14 cellular contexts compared by ENCODE assay signal in genomic region chr3:57675530-57675929, GRCh38. TPM values are rescaled to one million over a fixed set of nuclear protein-coding genes. Genes with fewer than 3 reads are reported as not detected.
DNase-seq lines count a peak whose midpoint lies in the region; ATAC-seq, FAIRE-seq and TF ChIP-seq lines count a peak whose summit lies in the region.
"Had no signal": no experiment of that assay in that cellular context is flagged by ENCODE, and none has a peak within 500 bp of the region (broad histone marks: within the 10 kb centered on the region; RNA-seq: fewer than 3 reads in every experiment).

No MANE protein-coding gene starts in this region.

- H3K4me1 Mint-ChIP-seq in naive B cell = peaks cover 31 to 59% (median 53%) of the 10 kb centered on the region in 3 donors

- no peaks in the 10 kb centered on the region for H3K27me3 Mint-ChIP-seq in naive B cell
- H3K27me3 Mint-ChIP-seq: CD4-positive, alpha-beta memory T cell had no signal

- peaks cover 0 to 4% (median 0%) of the 10 kb centered on the region in 7 donors for H3K9me3 Mint-ChIP-seq in naive B cell
- H3K9me3 Mint-ChIP-seq: activated naive CD4-positive, alpha-beta T cell treated with anti-CD3 and anti-CD28 coated beads, Interleukin-2, amount 50 U/mL, for 72 hours; CD4-positive, alpha-beta memory T cell had no signal

- peak overlapping the region in 4 of 6 donors; percentile 1 to 92 (median 52) for H3K27ac Mint-ChIP-seq in naive B cell
- H3K27ac Mint-ChIP-seq: activated naive CD4-positive, alpha-beta T cell treated with anti-CD3 and anti-CD28 coated beads, Interleukin-2, amount 50 U/mL, for 72 hours had no signal

- ATAC-seq in naive B cell (ENCODE audit: low read depth in 2 of 2) (no peak), SK-N-SH treated with all-trans-retinoic acid at 6 μM for 48 hours (no peak), HG03095 (IDR thresholded peaks at IDR 0.05; ENCODE audit: unreplicated experiment) (no peak)
- ATAC-seq: PC-3 had no signal

- H3K36me3 Mint-ChIP-seq in naive B cell = peaks cover 10 to 15% of the 10 kb centered on the region in 2 donors

- no peak overlapping the region for H3K4me3 Mint-ChIP-seq in naive B cell

- DNase-seq in NCI-H146 (lab: John Stamatoyannopoulos, UW) = peak; percentile 5
- DNase-seq in NCI-H146 treated with DMSO at 0.1 percent for 48 hours (lab: John Stamatoyannopoulos, UW; ENCODE audit: unreplicated experiment) = no peak
- DNase-seq in H54 (ENCODE audit: insufficient read length, low spot score) = no peak
- peak; percentile 55 for DNase-seq in RCC 7860 (ENCODE audit: low spot score)
- no peak for DNase-seq in naive B cell
- no peak for DNase-seq in GM19240 (ENCODE audit: insufficient read length, low spot score)
- DNase-seq: CD4-positive, alpha-beta memory T cell; effector CD8-positive, alpha-beta T cell; lower lobe of right lung; PC-3 had no signal

- FAIRE-seq in H54 (lab: Jason Lieb, UNC) (peak; percentile 80), RCC 7860 (lab: Jason Lieb, UNC) (peak; percentile 81)
- FAIRE-seq: bronchial epithelial cell had no signal

- no peak for TF ChIP-seq POLR2A in H54 (IDR thresholded peaks at IDR 0.05; ENCODE audit: low read depth, low read length)

TF ChIP-seq in SK-N-SH treated with all-trans-retinoic acid at 6 μM for 48 hours, 23 proteins besides CTCF, POLR2A, EP300 and RAD21:
- TF ChIP-seq ZFP3 (CRISPR knock-in tag; IDR thresholded peaks at IDR 0.05) (no peak), PATZ1 (CRISPR knock-in tag; IDR thresholded peaks at IDR 0.05; ENCODE audit: borderline replicate concordance) (no peak)
- TF ChIP-seq, protein P1, sequence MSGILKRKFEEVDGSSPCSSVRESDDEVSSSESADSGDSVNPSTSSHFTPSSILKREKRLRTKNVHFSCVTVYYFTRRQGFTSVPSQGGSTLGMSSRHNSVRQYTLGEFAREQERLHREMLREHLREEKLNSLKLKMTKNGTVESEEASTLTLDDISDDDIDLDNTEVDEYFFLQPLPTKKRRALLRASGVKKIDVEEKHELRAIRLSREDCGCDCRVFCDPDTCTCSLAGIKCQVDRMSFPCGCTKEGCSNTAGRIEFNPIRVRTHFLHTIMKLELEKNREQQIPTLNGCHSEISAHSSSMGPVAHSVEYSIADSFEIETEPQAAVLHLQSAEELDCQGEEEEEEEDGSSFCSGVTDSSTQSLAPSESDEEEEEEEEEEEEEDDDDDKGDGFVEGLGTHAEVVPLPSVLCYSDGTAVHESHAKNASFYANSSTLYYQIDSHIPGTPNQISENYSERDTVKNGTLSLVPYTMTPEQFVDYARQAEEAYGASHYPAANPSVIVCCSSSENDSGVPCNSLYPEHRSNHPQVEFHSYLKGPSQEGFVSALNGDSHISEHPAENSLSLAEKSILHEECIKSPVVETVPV (CRISPR knock-in tag; IDR thresholded peaks at IDR 0.05) = no peak

RNA-seq across cellular contexts. Expression of gene DENND6A, which starts 17.3 kb away (rescaled TPM):
- polyA plus RNA-seq in naive B cell (ENCODE audit: low read depth in 6 of 6) = 10 to 100 TPM; 15.2 to 31.6 (median 27.1) TPM

Comparison
In these comparisons a context has a peak if more than half of its experiments do, and no peak if none do; other contexts are left out.
1. DNase-seq: peak in NCI-H146 (single experiment) and RCC 7860 (single experiment); none in NCI-H146 treated with DMSO at 0.1 percent for 48 hours (single experiment), H54 (single experiment), naive B cell (single experiment) and GM19240 (single experiment).